In genomic region chr7:105769951-105770628, GRCh38 we compare ENCODE assay signal across 11 cellular contexts.
DNase-seq lines count a peak whose midpoint lies in the region; ATAC-seq and TF ChIP-seq lines count a peak whose summit lies in the region.
"Had no signal": no experiment of that assay in that cellular context is flagged by ENCODE, and none has a peak within 500 bp of the region (broad histone marks: within the 10 kb centered on the region; RNA-seq: fewer than 3 reads in every experiment).

No MANE protein-coding gene starts in this region.

- peak; percentile 46 for ATAC-seq in GM18868 (IDR thresholded peaks at IDR 0.05; ENCODE audit: unreplicated experiment)
- ATAC-seq in T-helper 17 cell, result peak; percentile 50
- ATAC-seq in memory B cell (ENCODE audit: low read depth), result peak; percentile 80
- no peak for ATAC-seq in HG03175 (IDR thresholded peaks at IDR 0.05; ENCODE audit: unreplicated experiment)
- ATAC-seq: T-cell had no signal

- H3K4me3 Mint-ChIP-seq in T-helper 17 cell (no peak overlapping the region), memory B cell (peak overlapping the region; percentile 69)
- H3K4me3 Mint-ChIP-seq: activated naive CD8-positive, alpha-beta T cell treated with anti-CD3 and anti-CD28 coated beads, Interleukin-2, amount 10 ng/mL, durations not matched to agents 7 days and 5 days; T-cell had no signal

- H3K27ac Mint-ChIP-seq in T-helper 17 cell (no peak overlapping the region), memory B cell (peak overlapping the region; percentile 56)
- H3K27ac Mint-ChIP-seq: activated naive CD8-positive, alpha-beta T cell treated with anti-CD3 and anti-CD28 coated beads, Interleukin-2, amount 10 ng/mL, durations not matched to agents 7 days and 5 days; T-cell had no signal

- TF ChIP-seq CTCF in AG10803 (conservative IDR thresholded peaks at IDR 0.05; ENCODE audit: low read length), result no peak

- H3K27me3 Mint-ChIP-seq in T-helper 17 cell, result peaks cover 10% of the 10 kb centered on the region
- peaks cover 7% of the 10 kb centered on the region for H3K27me3 Mint-ChIP-seq in memory B cell
- H3K27me3 Mint-ChIP-seq: T-cell had no signal

- H3K4me3 ChIP-seq in AG10803 (ENCODE audit: low read length), result no peak overlapping the region

- no peaks in the 10 kb centered on the region for H3K9me3 ChIP-seq in T-helper 17 cell (ENCODE audit: control insufficient read depth, low read length, poor library complexity, severe bottlenecking)

- peak; percentile 52 for DNase-seq in AG10803 (ENCODE audit: low read depth)
- no peak for DNase-seq in T-helper 17 cell
- DNase-seq in memory B cell (ENCODE audit: low spot score in 2 of 2), result peak in 1 of 2 donors; percentile 9
- DNase-seq in GOT3 (lab: John Stamatoyannopoulos, UW), result no peak
- no peak for DNase-seq in OCI-M2 (lab: John Stamatoyannopoulos, UW; ENCODE audit: unreplicated experiment)
- no peak for DNase-seq in HK-2 (ENCODE audit: unreplicated experiment)
- DNase-seq: activated naive CD8-positive, alpha-beta T cell treated with anti-CD3 and anti-CD28 coated beads, Interleukin-2, amount 10 ng/mL, durations not matched to agents 7 days and 5 days; NCI-H1694 treated with DMSO at 0.1 percent for 48 hours; T-cell had no signal

- H3K9me3 Mint-ChIP-seq in memory B cell, result peaks cover 2% of the 10 kb centered on the region
- H3K9me3 Mint-ChIP-seq: activated naive CD8-positive, alpha-beta T cell treated with anti-CD3 and anti-CD28 coated beads, Interleukin-2, amount 10 ng/mL, durations not matched to agents 7 days and 5 days; T-cell had no signal

- H3K36me3 Mint-ChIP-seq in T-helper 17 cell (ENCODE audit: low read depth) (no peaks in the 10 kb centered on the region), memory B cell (peaks cover 2% of the 10 kb centered on the region)
- H3K36me3 Mint-ChIP-seq: activated naive CD8-positive, alpha-beta T cell treated with anti-CD3 and anti-CD28 coated beads, Interleukin-2, amount 10 ng/mL, durations not matched to agents 7 days and 5 days had no signal

- H3K4me1 Mint-ChIP-seq in T-helper 17 cell (peaks cover 19% of the 10 kb centered on the region), memory B cell (peaks cover 24% of the 10 kb centered on the region)
- H3K4me1 Mint-ChIP-seq: activated naive CD8-positive, alpha-beta T cell treated with anti-CD3 and anti-CD28 coated beads, Interleukin-2, amount 10 ng/mL, durations not matched to agents 7 days and 5 days had no signal
